In genomic region chr10:130958981-130959751, GRCh38 we compare ENCODE assay signal across 36 cellular contexts.
"Had no signal": no experiment of that assay in that cellular context is flagged by ENCODE, and none has a peak within 500 bp of the region (broad histone marks: within the 10 kb centered on the region; RNA-seq: fewer than 3 reads in every experiment).

No MANE protein-coding gene starts in this region.

- H3K27me3 ChIP-seq: brain microvascular endothelial cell had no signal

- H3K27ac Mint-ChIP-seq: activated B cell treated with CpG ODN at 0.5 μM for 24 hours; activated CD4-positive, alpha-beta memory T cell treated with anti-CD3 and anti-CD28 coated beads for 36 hours; activated CD8-positive, alpha-beta memory T cell treated with anti-CD3 and anti-CD28 coated beads, Interleukin-2, amount 10 ng/mL, durations not matched to agents 7 days and 5 days; activated naive CD8-positive, alpha-beta T cell treated with anti-CD3 and anti-CD28 coated beads for 36 hours; activated T-cell treated with anti-CD3 and anti-CD28 coated beads, Interleukin-2, amount 50 U/mL, for 72 hours; activated T-helper 17 cell treated with anti-CD3 and anti-CD28 coated beads, Interleukin-2, amount 50 U/mL, for 72 hours; IgD-negative memory B cell had no signal

- H3K36me3 Mint-ChIP-seq: activated CD4-positive, alpha-beta memory T cell treated with anti-CD3 and anti-CD28 coated beads for 36 hours; activated CD8-positive, alpha-beta memory T cell treated with anti-CD3 and anti-CD28 coated beads, Interleukin-2, amount 10 ng/mL, durations not matched to agents 7 days and 5 days; activated naive CD8-positive, alpha-beta T cell treated with anti-CD3 and anti-CD28 coated beads for 36 hours had no signal

- H3K4me3 Mint-ChIP-seq: activated B cell treated with CpG ODN at 0.5 μM for 24 hours; activated CD4-positive, alpha-beta memory T cell treated with anti-CD3 and anti-CD28 coated beads for 36 hours; activated CD8-positive, alpha-beta memory T cell treated with anti-CD3 and anti-CD28 coated beads, Interleukin-2, amount 10 ng/mL, durations not matched to agents 7 days and 5 days; activated naive CD8-positive, alpha-beta T cell treated with anti-CD3 and anti-CD28 coated beads for 36 hours; activated T-cell treated with anti-CD3 and anti-CD28 coated beads, Interleukin-2, amount 50 U/mL, for 72 hours; activated T-helper 17 cell treated with anti-CD3 and anti-CD28 coated beads, Interleukin-2, amount 50 U/mL, for 72 hours; IgD-negative memory B cell had no signal

- DNase-seq: activated B cell treated with CpG ODN at 0.5 μM for 24 hours; activated CD4-positive, alpha-beta memory T cell treated with anti-CD3 and anti-CD28 coated beads for 36 hours; activated CD4-positive, alpha-beta T cell treated with anti-CD3 and anti-CD28 coated beads for 4 hours; activated CD4-positive, alpha-beta T cell treated with anti-CD3 and anti-CD28 coated beads, Interleukin-2, amount 50 U/mL, for 1 hour; activated CD4-positive, CD25-positive, alpha-beta regulatory T cell treated with anti-CD3 and anti-CD28 coated beads, Interleukin-2, amount 50 U/mL, for 72 hours; activated CD8-positive, alpha-beta memory T cell treated with anti-CD3 and anti-CD28 coated beads, Interleukin-2, amount 10 ng/mL, durations not matched to agents 7 days and 5 days; activated effector memory CD4-positive, alpha-beta T cell treated with anti-CD3 and anti-CD28 coated beads, Interleukin-2, amount 50 U/mL, for 16 hours; activated naive CD4-positive, alpha-beta T cell; activated naive CD4-positive, alpha-beta T cell treated with anti-CD3 and anti-CD28 coated beads, Interleukin-2, amount 50 U/mL, for 16 hours; activated naive CD8-positive, alpha-beta T cell treated with anti-CD3 and anti-CD28 coated beads for 36 hours; activated T-cell treated with anti-CD3 and anti-CD28 coated beads, Interleukin-2, amount 50 U/mL, for 1 hour; activated T-cell treated with anti-CD3 and anti-CD28 coated beads, Interleukin-2, amount 50 U/mL, for 72 hours; amniotic stem cell; aorta; brain microvascular endothelial cell; Karpas-422; KBM-7; NCI-H1105; NCI-H1417 treated with DMSO at 0.1 percent for 48 hours; NCI-H1694; NCI-H1930; NCI-H2081 treated with DMSO at 0.1 percent for 48 hours; NCI-H226; NCI-H446 treated with DMSO at 0.1 percent for 48 hours; NCI-H524; NCI-H69; PC-9; SW 1271; T-helper 1 cell; T-helper 2 cell; T-helper 9 cell had no signal

- ATAC-seq: activated CD8-positive, alpha-beta memory T cell treated with anti-CD3 and anti-CD28 coated beads, Interleukin-2, amount 10 ng/mL, durations not matched to agents 7 days and 5 days; activated T-cell treated with anti-CD3 and anti-CD28 coated beads, Interleukin-2, amount 50 U/mL, for 72 hours; activated T-helper 17 cell treated with anti-CD3 and anti-CD28 coated beads, Interleukin-2, amount 50 U/mL, for 72 hours; Right ventricle myocardium inferior had no signal

- H3K4me3 ChIP-seq: PC-9 had no signal

- H3K9me3 Mint-ChIP-seq: activated B cell treated with CpG ODN at 0.5 μM for 24 hours; activated CD4-positive, alpha-beta memory T cell treated with anti-CD3 and anti-CD28 coated beads for 36 hours; activated naive CD8-positive, alpha-beta T cell treated with anti-CD3 and anti-CD28 coated beads for 36 hours; activated T-cell treated with anti-CD3 and anti-CD28 coated beads, Interleukin-2, amount 50 U/mL, for 72 hours; IgD-negative memory B cell had no signal

- H3K36me3 ChIP-seq: brain microvascular endothelial cell had no signal

- H3K27me3 Mint-ChIP-seq: activated B cell treated with CpG ODN at 0.5 μM for 24 hours; activated CD4-positive, alpha-beta memory T cell treated with anti-CD3 and anti-CD28 coated beads for 36 hours; activated CD8-positive, alpha-beta memory T cell treated with anti-CD3 and anti-CD28 coated beads, Interleukin-2, amount 10 ng/mL, durations not matched to agents 7 days and 5 days; activated naive CD8-positive, alpha-beta T cell treated with anti-CD3 and anti-CD28 coated beads for 36 hours; activated T-helper 17 cell treated with anti-CD3 and anti-CD28 coated beads, Interleukin-2, amount 50 U/mL, for 72 hours had no signal

- H3K27ac ChIP-seq: brain microvascular endothelial cell, PC-9, RWPE1, VCaP had no signal

- H3K4me1 Mint-ChIP-seq: activated B cell treated with CpG ODN at 0.5 μM for 24 hours; activated CD8-positive, alpha-beta memory T cell treated with anti-CD3 and anti-CD28 coated beads, Interleukin-2, amount 10 ng/mL, durations not matched to agents 7 days and 5 days; activated naive CD8-positive, alpha-beta T cell treated with anti-CD3 and anti-CD28 coated beads for 36 hours; activated T-helper 17 cell treated with anti-CD3 and anti-CD28 coated beads, Interleukin-2, amount 50 U/mL, for 72 hours; IgD-negative memory B cell had no signal
